In genomic region chr3:146594843-146595482, GRCh38 we compare ENCODE assay signal across 9 cellular contexts. TPM values are rescaled to one million over a fixed set of nuclear protein-coding genes. Genes with fewer than 3 reads are reported as not detected.
A peak's percentile ranks its signal among the peaks of the same experiment; 100 is the strongest.
DNase-seq lines count a peak whose midpoint lies in the region; ATAC-seq and TF ChIP-seq lines count a peak whose summit lies in the region.
"Had no signal": no experiment of that assay in that cellular context is flagged by ENCODE, and none has a peak within 500 bp of the region (broad histone marks: within the 10 kb centered on the region; RNA-seq: fewer than 3 reads in every experiment).

No MANE protein-coding gene starts in this region.

- no peak overlapping the region for H3K18ac ChIP-seq in neuronal stem cell (ENCODE audit: low read length)

- no peak overlapping the region for H2BK5ac ChIP-seq in neuronal stem cell (ENCODE audit: low read length)

- H3K4me3 ChIP-seq in fibroblast of pulmonary artery (replicated peaks; ENCODE audit: low read depth, low read length): no peak overlapping the region
- no peak overlapping the region for H3K4me3 ChIP-seq in neuronal stem cell (ENCODE audit: low read length in 2 of 2)

- H2BK12ac ChIP-seq in neuronal stem cell (ENCODE audit: low read length): no peak overlapping the region

- no peaks in the 10 kb centered on the region for H3K4me1 ChIP-seq in neuronal stem cell (ENCODE audit: control insufficient read depth in 2 of 2, insufficient read depth in 1 of 2, low read depth in 1 of 2, low read length in 2 of 2)

- no peak overlapping the region for H3K4ac ChIP-seq in neuronal stem cell (ENCODE audit: low read length)

- no peaks in the 10 kb centered on the region for H3K27me3 Mint-ChIP-seq in stimulated activated memory B cell treated with anti-CD40 and anti-IgM and Interleukin-4, amounts not matched to agents 10 μg/mL and 1 μg/mL and 100 μg/mL, for 72 hours

- ATAC-seq in GM19455 (IDR thresholded peaks at IDR 0.05; ENCODE audit: unreplicated experiment) (no peak), GM18870 (IDR thresholded peaks at IDR 0.05; ENCODE audit: unreplicated experiment) (no peak)
- ATAC-seq in stimulated activated memory B cell treated with anti-CD40 and anti-IgM and Interleukin-4, amounts not matched to agents 10 μg/mL and 1 μg/mL and 100 μg/mL, for 72 hours: no peak

- H3K9me3 ChIP-seq in neuronal stem cell (replicated peaks in 1 of 2; ENCODE audit: control insufficient read depth in 2 of 2, insufficient read depth in 1 of 2, low read depth in 1 of 2, low read length in 2 of 2): no peaks in the 10 kb centered on the region

- no peaks in the 10 kb centered on the region for H3K36me3 Mint-ChIP-seq in stimulated activated memory B cell treated with anti-CD40 and anti-IgM and Interleukin-4, amounts not matched to agents 10 μg/mL and 1 μg/mL and 100 μg/mL, for 72 hours
- H3K36me3 Mint-ChIP-seq: activated naive CD4-positive, alpha-beta T cell treated with anti-CD3 and anti-CD28 coated beads, Interleukin-2, amount 50 U/mL, for 24 hours had no signal

- H3K36me3 ChIP-seq in neuronal stem cell (replicated peaks in 1 of 2; ENCODE audit: control insufficient read depth in 2 of 2, insufficient read depth in 2 of 2, low read length in 2 of 2): no peaks in the 10 kb centered on the region

- no peak overlapping the region for H3K27ac ChIP-seq in neuronal stem cell (replicated peaks; ENCODE audit: low read length)

- no CpG with 5 or more reads among the region's 7 CpGs for WGBS in neuronal stem cell (ENCODE audit: extremely low coverage in 2 of 2, insufficient read length in 2 of 2, insufficient replicate concordance in 1 of 2), 2 donors

- no peaks in the 10 kb centered on the region for H3K79me1 ChIP-seq in neuronal stem cell (ENCODE audit: low read depth, low read length)

- no peaks in the 10 kb centered on the region for H3K27me3 ChIP-seq in neuronal stem cell (ENCODE audit: control insufficient read depth in 3 of 3, insufficient read depth in 3 of 3, low read depth in 1 of 3, low read length in 3 of 3)

- DNase-seq in A172 (ENCODE audit: low spot score) (peak; percentile 7), ELR (ENCODE audit: low read depth) (peak; percentile 50), RPMI7951 (ENCODE audit: low read depth) (peak; percentile 16), fibroblast of pulmonary artery (ENCODE audit: low read depth) (peak; percentile 44), neuronal stem cell (ENCODE audit: low spot score) (no peak)

- H3K4me2 ChIP-seq in neuronal stem cell (ENCODE audit: insufficient read depth, low read length, poor library complexity, severe bottlenecking): no peak overlapping the region

- peak; percentile 56 for TF ChIP-seq CTCF in fibroblast of pulmonary artery (IDR thresholded peaks at IDR 0.05; ENCODE audit: low read length, missing control alignments)

- H2BK120ac ChIP-seq in neuronal stem cell (ENCODE audit: low read depth, low read length): no peak overlapping the region

- no peak overlapping the region for H4K91ac ChIP-seq in neuronal stem cell (ENCODE audit: low read depth, low read length, poor library complexity)

- H3K27ac Mint-ChIP-seq in stimulated activated memory B cell treated with anti-CD40 and anti-IgM and Interleukin-4, amounts not matched to agents 10 μg/mL and 1 μg/mL and 100 μg/mL, for 72 hours: no peak overlapping the region
- H3K27ac Mint-ChIP-seq: activated naive CD4-positive, alpha-beta T cell treated with anti-CD3 and anti-CD28 coated beads, Interleukin-2, amount 50 U/mL, for 24 hours had no signal

- H2AK5ac ChIP-seq in neuronal stem cell (ENCODE audit: low read depth, low read length): no peak overlapping the region

- no peak overlapping the region for H3K23ac ChIP-seq in neuronal stem cell (ENCODE audit: low read depth, low read length, poor library complexity)

- no peak overlapping the region for H4K8ac ChIP-seq in neuronal stem cell (ENCODE audit: low read depth, low read length)

- no peak overlapping the region for H2AFZ ChIP-seq in neuronal stem cell (ENCODE audit: low read length)

- H3K9me3 Mint-ChIP-seq in stimulated activated memory B cell treated with anti-CD40 and anti-IgM and Interleukin-4, amounts not matched to agents 10 μg/mL and 1 μg/mL and 100 μg/mL, for 72 hours: no peaks in the 10 kb centered on the region
- H3K9me3 Mint-ChIP-seq: activated naive CD4-positive, alpha-beta T cell treated with anti-CD3 and anti-CD28 coated beads, Interleukin-2, amount 50 U/mL, for 24 hours had no signal

- no peak overlapping the region for H2BK15ac ChIP-seq in neuronal stem cell (ENCODE audit: low read length)

- H3K4me3 Mint-ChIP-seq in stimulated activated memory B cell treated with anti-CD40 and anti-IgM and Interleukin-4, amounts not matched to agents 10 μg/mL and 1 μg/mL and 100 μg/mL, for 72 hours: no peak overlapping the region
- H3K4me3 Mint-ChIP-seq: activated naive CD4-positive, alpha-beta T cell treated with anti-CD3 and anti-CD28 coated beads, Interleukin-2, amount 50 U/mL, for 24 hours had no signal

- H3K9ac ChIP-seq in neuronal stem cell (ENCODE audit: low read depth, low read length, poor library complexity): no peak overlapping the region

- no peaks in the 10 kb centered on the region for H3K4me1 Mint-ChIP-seq in stimulated activated memory B cell treated with anti-CD40 and anti-IgM and Interleukin-4, amounts not matched to agents 10 μg/mL and 1 μg/mL and 100 μg/mL, for 72 hours
- H3K4me1 Mint-ChIP-seq: activated naive CD4-positive, alpha-beta T cell treated with anti-CD3 and anti-CD28 coated beads, Interleukin-2, amount 50 U/mL, for 24 hours had no signal

- H3K14ac ChIP-seq in neuronal stem cell (ENCODE audit: low read length): no peak overlapping the region

RNA-seq across cellular contexts. Expression of gene PLSCR5, which starts 10.2 kb away (rescaled TPM):
- not detected in 2 replicates for total RNA-seq in A172 (2014; rRNA removed; shearing (Covaris generic))
- total RNA-seq in RPMI7951 (2014; rRNA removed; shearing (Covaris generic)): not detected in 2 replicates
- polyA plus RNA-seq in neuronal stem cell (2013, experiment 1 of 2): not detected
- not detected for polyA plus RNA-seq in neuronal stem cell (2013, experiment 2 of 2)

RNA-seq across cellular contexts. Expression of gene PLSCR1, which starts 50.6 kb away (rescaled TPM):
- total RNA-seq in A172 (2014; rRNA removed; shearing (Covaris generic)): 66.0 and 69.2 TPM in 2 replicates
- total RNA-seq in RPMI7951 (2014; rRNA removed; shearing (Covaris generic)): 66.6 and 81.7 TPM in 2 replicates
- 10.7 TPM for polyA plus RNA-seq in neuronal stem cell (2013, experiment 1 of 2)
- 11.0 TPM for polyA plus RNA-seq in neuronal stem cell (2013, experiment 2 of 2)
